In the genomic region with DNA sequence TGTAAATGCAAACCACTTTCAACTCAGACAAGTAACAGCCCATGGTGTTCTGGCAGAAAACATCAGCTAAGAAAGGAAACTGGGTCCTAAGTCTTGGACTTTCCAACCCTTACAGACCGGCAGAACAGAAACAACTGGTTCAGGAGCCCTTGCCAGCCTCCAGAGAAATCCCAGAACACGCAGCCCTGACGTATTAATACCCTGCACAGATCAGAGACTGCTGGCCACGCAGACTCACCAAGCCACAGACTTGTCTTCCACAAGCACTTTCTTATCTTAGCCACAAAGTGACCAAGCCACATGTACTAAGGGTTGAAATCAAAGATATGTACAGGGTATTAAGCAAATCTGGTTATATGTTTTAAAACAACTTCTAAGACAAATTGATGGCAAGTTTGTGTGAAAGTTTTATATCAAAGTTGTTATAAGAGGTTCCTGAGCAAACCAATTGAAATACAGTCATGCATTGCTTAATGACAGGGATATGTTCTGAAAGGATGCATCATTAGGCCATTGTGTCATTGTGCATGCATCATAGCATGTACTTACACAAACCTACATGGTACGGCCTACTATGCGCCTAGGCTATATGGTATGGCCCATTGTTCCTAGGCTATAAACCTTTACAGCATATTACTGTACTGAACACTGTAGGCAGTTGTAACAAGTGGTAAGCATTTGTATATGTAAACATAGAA, we compare ENCODE assay signal across 13 cellular contexts. TPM values are rescaled to one million over a fixed set of nuclear protein-coding genes. Genes with fewer than 3 reads are reported as not detected.
A peak's percentile ranks its signal among the peaks of the same experiment; 100 is the strongest.
DNase-seq lines count a peak whose midpoint lies in the region; ATAC-seq and TF ChIP-seq lines count a peak whose summit lies in the region.
"Had no signal": no experiment of that assay in that cellular context is flagged by ENCODE, and none has a peak within 500 bp of the region (broad histone marks: within the 10 kb centered on the region; RNA-seq: fewer than 3 reads in every experiment).

No MANE protein-coding gene starts in this region.

- no peaks in the 10 kb centered on the region for H3K36me3 ChIP-seq in Panc1 (ENCODE audit: control insufficient read depth, insufficient read depth, low read length)
- H3K36me3 ChIP-seq in skeletal muscle tissue (ENCODE audit: control insufficient read depth in 3 of 3, insufficient read depth in 3 of 3, low read length in 3 of 3), result peaks cover 0 to 3% (median 0%) of the 10 kb centered on the region in 3 donors
- no peaks in the 10 kb centered on the region for H3K36me3 ChIP-seq in MG63
- H3K36me3 ChIP-seq: adrenal gland, lower lobe of right lung had no signal

- in situ Hi-C loops in Panc1 (cut with HindIII; ENCODE audit: low pct_unique_long_range_greater_than_20kb, low sequenced_read_pairs), result no loop called here

- POLR2A ChIA-PET in Panc1 (lab: Charles Lee), result no interaction called here

- H3K27me3 ChIP-seq in Panc1 (ENCODE audit: control insufficient read depth, insufficient read depth, low read length), result no peaks in the 10 kb centered on the region
- H3K27me3 ChIP-seq in skeletal muscle tissue (ENCODE audit: control insufficient read depth in 3 of 3, insufficient read depth in 3 of 3, low read length in 3 of 3), result no peaks in the 10 kb centered on the region
- H3K27me3 ChIP-seq in MG63, result no peaks in the 10 kb centered on the region
- H3K27me3 ChIP-seq: adrenal gland had no signal

- peak overlapping the region; percentile 89 for H3K27ac ChIP-seq in Panc1 (ENCODE audit: low read length)
- H3K27ac ChIP-seq in skeletal muscle tissue (ENCODE audit: low read depth, low read length), result peak overlapping the region; percentile 90
- H3K27ac ChIP-seq: lower lobe of right lung, parathyroid adenoma had no signal

- CTCF ChIA-PET in Panc1 (lab: Charles Lee), result no interaction called here

- DNase-seq in Panc1 (ENCODE audit: low read depth, low spot score), result no peak
- DNase-seq in fibroblast of gingiva (ENCODE audit: low read depth), result peak; percentile 50
- DNase-seq in amygdala (lab: John Stamatoyannopoulos, UW), result no peak
- no peak for DNase-seq in activated gamma-delta T cell (lab: John Stamatoyannopoulos, UW)
- DNase-seq in NCI-H1436 (lab: John Stamatoyannopoulos, UW), result no peak
- DNase-seq in MG63, result no peak
- DNase-seq: adrenal gland; CD8-positive, alpha-beta memory T cell; lower lobe of right lung; stimulated activated CD4-positive, alpha-beta T cell treated with anti-CD3 and anti-CD28 coated beads, Interleukin-2, amount 100 ng/mL, for 48 hours had no signal

- ATAC-seq in GM18502 (IDR thresholded peaks at IDR 0.05; ENCODE audit: poor library complexity, unreplicated experiment), result peak; percentile 2
- ATAC-seq in Panc1, result no peak
- ATAC-seq: lower lobe of right lung had no signal

- peaks cover 40% of the 10 kb centered on the region for H3K4me1 ChIP-seq in Panc1 (ENCODE audit: control insufficient read depth, insufficient read depth, low read length)
- H3K4me1 ChIP-seq in skeletal muscle tissue (ENCODE audit: control insufficient read depth in 3 of 3, insufficient read depth in 3 of 3, low read length in 3 of 3), result peaks cover 55 to 65% (median 62%) of the 10 kb centered on the region in 3 donors

- intact Hi-C loops in Panc1 (cut with micrococcal nuclease; ENCODE audit: unreplicated experiment), result no loop called here

- TF ChIP-seq CTCF in Panc1 (IDR thresholded peaks at IDR 0.05), result no peak

- peak overlapping the region in 1 of 3 donors; percentile 42 for H3K9ac ChIP-seq in skeletal muscle tissue (ENCODE audit: low read depth in 1 of 3, low read length in 3 of 3)
- H3K9ac ChIP-seq: parathyroid adenoma had no signal

- no peak overlapping the region for H3K4me3 ChIP-seq in Panc1 (ENCODE audit: low read depth in 2 of 2, low read length in 2 of 2)
- H3K4me3 ChIP-seq in skeletal muscle tissue (ENCODE audit: low read length in 3 of 3), result peak overlapping the region in 1 of 3 donors; percentile 7
- no peak overlapping the region for H3K4me3 ChIP-seq in MG63
- H3K4me3 ChIP-seq: adrenal gland, lower lobe of right lung had no signal

- H3K9me3 ChIP-seq in Panc1 (ENCODE audit: control insufficient read depth, insufficient read depth, low read depth, low read length) (no peaks in the 10 kb centered on the region), skeletal muscle tissue (ENCODE audit: control insufficient read depth in 3 of 3, low read length in 3 of 3) (no peaks in the 10 kb centered on the region), MG63 (no peaks in the 10 kb centered on the region)
- H3K9me3 ChIP-seq: adrenal gland, lower lobe of right lung had no signal

- BruUV-seq in Panc1 (replicated peaks; lab: Mats Ljungman, UMichigan), result no TSS peak

RNA-seq across cellular contexts. Expression of a gene that starts 36.8 kb away (rescaled TPM):
- total RNA-seq in Panc1 (2021; ENCODE audit: unreplicated experiment) (22.7 TPM), skeletal muscle tissue (23.0 TPM)
- polyA plus RNA-seq in Panc1 (2012; ENCODE audit: insufficient read length), result 21.4 TPM
- 6.8 and 11.9 TPM in 2 replicates for total RNA-seq in MG63 (2014; rRNA removed; shearing (Covaris generic); ENCODE audit: low replicate concordance)

RNA-seq across cellular contexts. Expression of a gene that starts 37.0 kb away (rescaled TPM):
- 26.8 TPM for total RNA-seq in Panc1 (2021; ENCODE audit: unreplicated experiment)
- 25.1 TPM for polyA plus RNA-seq in Panc1 (2012; ENCODE audit: insufficient read length)
- 16.7 TPM for total RNA-seq in skeletal muscle tissue
- 0.91 and 1.9 TPM in 2 replicates for total RNA-seq in MG63 (2014; rRNA removed; shearing (Covaris generic); ENCODE audit: low replicate concordance)
